1 cellular context compared by ENCODE assay signal in the genomic region with DNA sequence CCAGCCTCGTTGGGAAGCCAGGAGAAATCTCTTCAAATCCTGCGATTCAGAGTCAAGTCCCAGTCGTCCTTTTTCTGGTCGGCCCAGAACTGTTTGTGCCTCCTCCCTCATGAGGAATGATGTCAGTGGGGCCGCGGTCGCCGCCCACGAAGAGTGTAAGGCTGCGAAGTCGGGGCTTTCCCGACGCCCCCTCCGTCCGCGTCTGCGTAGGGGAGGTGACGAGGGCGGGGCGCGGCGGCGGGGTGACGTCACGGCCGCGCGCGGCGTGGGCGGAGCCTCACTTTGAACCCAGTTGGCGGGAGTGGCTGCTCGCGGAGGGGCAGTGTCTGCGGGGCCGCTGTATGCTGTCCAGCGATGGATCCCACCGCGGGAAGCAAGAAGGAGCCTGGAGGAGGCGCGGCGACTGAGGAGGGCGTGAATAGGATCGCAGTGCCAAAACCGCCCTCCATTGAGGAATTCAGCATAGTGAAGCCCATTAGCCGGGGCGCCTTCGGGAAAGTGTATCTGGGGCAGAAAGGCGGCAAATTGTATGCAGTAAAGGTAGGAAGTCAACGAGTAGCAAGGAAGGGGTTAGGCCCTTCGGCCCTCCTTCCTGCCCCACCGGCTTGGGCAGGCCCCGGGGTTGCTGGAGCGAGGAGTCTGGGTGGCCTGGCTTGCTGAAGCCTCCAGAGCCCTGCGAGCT.
TF ChIP-seq lines count a peak whose summit lies in the region.

Gene MASTL (plus strand): TSS at position 280 of the 682 bp plus-strand sequence. CDS start 75 bp downstream, at position 355.

TF ChIP-seq in neural cell, 6 proteins besides CTCF, POLR2A, EP300 and RAD21 (continued from another document):
- no peak for TF ChIP-seq EZH2 (IDR thresholded peaks at IDR 0.05; ENCODE audit: borderline replicate concordance, insufficient read depth, low read length, poor library complexity, severe bottlenecking)
